8 cellular contexts compared by ENCODE assay signal in the genomic region with DNA sequence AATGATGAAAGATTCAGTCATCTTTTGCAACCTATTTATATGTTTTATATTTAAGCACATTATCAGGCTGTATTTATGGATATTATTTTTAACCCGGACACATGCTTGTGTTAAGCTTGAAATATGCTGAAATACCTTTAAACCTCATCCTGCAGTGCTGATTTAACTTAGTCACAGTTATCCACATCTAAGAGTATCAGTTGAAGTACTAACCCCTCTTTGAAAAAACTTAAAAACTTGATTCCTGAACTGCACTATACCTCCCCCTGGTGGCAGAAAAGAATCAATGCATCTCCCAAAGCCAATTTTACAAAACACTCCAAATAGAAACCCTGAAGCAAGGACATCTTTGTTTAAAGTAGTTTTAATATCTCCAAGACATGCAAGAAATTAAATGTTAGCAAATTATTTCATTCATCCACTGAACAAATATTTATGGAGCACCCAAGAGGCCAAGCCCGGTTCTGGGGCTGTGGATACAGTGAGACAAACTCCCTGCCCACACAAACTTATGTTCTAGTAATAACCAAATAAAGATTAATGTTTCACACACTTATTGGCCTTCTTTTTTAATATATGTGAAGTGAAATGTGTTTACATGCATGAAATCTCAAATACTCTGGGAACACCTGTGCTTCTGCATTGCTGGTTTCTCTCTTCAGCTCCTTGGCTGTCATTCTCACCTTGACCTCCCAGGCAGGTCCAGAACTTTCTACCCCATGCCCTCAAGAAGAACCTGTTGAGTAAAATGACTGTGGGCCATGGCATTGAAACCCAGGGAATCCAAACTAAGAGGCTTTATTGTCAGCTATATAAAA. TPM values are rescaled to one million over a fixed set of nuclear protein-coding genes. Genes with fewer than 3 reads are reported as not detected.
A peak's percentile ranks its signal among the peaks of the same experiment; 100 is the strongest.
DNase-seq lines count a peak whose midpoint lies in the region; ATAC-seq and TF ChIP-seq lines count a peak whose summit lies in the region.

No MANE protein-coding gene starts in this region.

- no peaks in the 10 kb centered on the region for H3K27me3 Mint-ChIP-seq in stimulated activated naive CD8-positive, alpha-beta T cell treated with anti-CD3 and anti-CD28 coated beads, Interleukin-15, amount 100 ng/mL, for 72 hours

- intact Hi-C loops in body of pancreas (cut with DNase I): no loop called here

- 2 to 7% methylated on average over 2 of the region's 2 CpGs for WGBS in body of pancreas, 2 donors

- no peaks in the 10 kb centered on the region for H3K9me3 ChIP-seq in body of pancreas
- H3K9me3 ChIP-seq in effector memory CD4-positive, alpha-beta T cell (ENCODE audit: control insufficient read depth, low read length): no peaks in the 10 kb centered on the region

- H3K27ac ChIP-seq in body of pancreas: peak overlapping the region; percentile 49 to 75 (median 61)
- no peak overlapping the region for H3K27ac ChIP-seq in effector memory CD4-positive, alpha-beta T cell (ENCODE audit: insufficient read depth, low read length, poor library complexity, severe bottlenecking)

- H3K4me1 Mint-ChIP-seq in stimulated activated naive CD8-positive, alpha-beta T cell treated with anti-CD3 and anti-CD28 coated beads, Interleukin-15, amount 100 ng/mL, for 72 hours: peaks cover 13% of the 10 kb centered on the region

- H3K27ac Mint-ChIP-seq in stimulated activated naive CD8-positive, alpha-beta T cell treated with anti-CD3 and anti-CD28 coated beads, Interleukin-15, amount 100 ng/mL, for 72 hours: peak overlapping the region; percentile 45 to 99

- H3K4me3 ChIP-seq in AG09309 (ENCODE audit: control insufficient read depth, low read depth, low read length): no peak overlapping the region
- H3K4me3 ChIP-seq in body of pancreas: no peak overlapping the region
- H3K4me3 ChIP-seq in effector memory CD4-positive, alpha-beta T cell (ENCODE audit: insufficient read depth, low read depth, low read length, poor library complexity, severe bottlenecking): no peak overlapping the region

- H3K4me1 ChIP-seq in body of pancreas: peaks cover 56% of the 10 kb centered on the region
- H3K4me1 ChIP-seq in effector memory CD4-positive, alpha-beta T cell (ENCODE audit: control insufficient read depth, insufficient read depth, low read length, poor library complexity, severe bottlenecking): peaks cover 10% of the 10 kb centered on the region

- no peaks in the 10 kb centered on the region for H3K36me3 ChIP-seq in body of pancreas (replicated peaks in 1 of 2; ENCODE audit: insufficient read depth in 1 of 2, low read depth in 2 of 2)
- H3K36me3 ChIP-seq in effector memory CD4-positive, alpha-beta T cell (ENCODE audit: control insufficient read depth, insufficient read depth, low read length): no peaks in the 10 kb centered on the region

- no peak for TF ChIP-seq POLR2A in body of pancreas (IDR thresholded peaks at IDR 0.05)

- peak; percentile 67 for ATAC-seq in body of pancreas
- ATAC-seq in stimulated activated naive CD8-positive, alpha-beta T cell treated with anti-CD3 and anti-CD28 coated beads, Interleukin-15, amount 100 ng/mL, for 72 hours: peak; percentile 72

- no peaks in the 10 kb centered on the region for H3K9me3 Mint-ChIP-seq in stimulated activated naive CD8-positive, alpha-beta T cell treated with anti-CD3 and anti-CD28 coated beads, Interleukin-15, amount 100 ng/mL, for 72 hours

- no peaks in the 10 kb centered on the region for H3K27me3 ChIP-seq in body of pancreas
- H3K27me3 ChIP-seq in effector memory CD4-positive, alpha-beta T cell (replicated peaks; ENCODE audit: control insufficient read depth, insufficient read depth, low read length, poor library complexity, severe bottlenecking): no peaks in the 10 kb centered on the region

- DNase-seq in AG09309 (ENCODE audit: low read depth) (peak; percentile 71), NCI-H774 (lab: John Stamatoyannopoulos, UW) (peak; percentile 14), body of pancreas (no peak), inferior parietal cortex (ENCODE audit: extremely low spot score) (peak; percentile 77), NCI-H226 (no peak)
- peak in 1 of 2 donors; percentile 24 for DNase-seq in stimulated activated naive CD8-positive, alpha-beta T cell treated with anti-CD3 and anti-CD28 coated beads, Interleukin-15, amount 100 ng/mL, for 72 hours
- no peak for DNase-seq in effector memory CD4-positive, alpha-beta T cell

- peak overlapping the region; percentile 53 to 55 for H3K4me3 Mint-ChIP-seq in stimulated activated naive CD8-positive, alpha-beta T cell treated with anti-CD3 and anti-CD28 coated beads, Interleukin-15, amount 100 ng/mL, for 72 hours

- peak; percentile 84 for TF ChIP-seq CTCF in AG09309 (IDR thresholded peaks at IDR 0.05; ENCODE audit: control insufficient read depth, insufficient read depth, low read depth, low read length, missing control alignments)
- peak; percentile 78 for TF ChIP-seq CTCF in GM12872 (IDR thresholded peaks at IDR 0.05; ENCODE audit: insufficient read depth, low read depth, low read length)
- TF ChIP-seq CTCF in body of pancreas (IDR thresholded peaks at IDR 0.05): peak; percentile 80 to 99 (median 90)

RNA-seq across cellular contexts. Expression of a gene that starts 44.0 kb away (rescaled TPM):
- 10 to 100 TPM; 25.4 to 41.2 TPM for total RNA-seq in body of pancreas

Comparison
In these comparisons a context has a peak if more than half of its experiments do, and no peak if none do; other contexts are left out.
1. DNase-seq: peak in AG09309 (single experiment), NCI-H774 (single experiment) and inferior parietal cortex (single experiment); none in body of pancreas (0 of 4), NCI-H226 (single experiment) and effector memory CD4-positive, alpha-beta T cell (0 of 3).
2. Peak in every context shown above with its lines, with median percentiles within 50 percentile points of each other: CTCF ChIP-seq.